10 cellular contexts compared by ENCODE assay signal in genomic region chr19:39825093-39825463, GRCh38. TPM values are rescaled to one million over a fixed set of nuclear protein-coding genes. Genes with fewer than 3 reads are reported as not detected.
A peak's percentile ranks its signal among the peaks of the same experiment; 100 is the strongest.
DNase-seq lines count a peak whose midpoint lies in the region; ATAC-seq, FAIRE-seq and TF ChIP-seq lines count a peak whose summit lies in the region.
"Had no signal": no experiment of that assay in that cellular context is flagged by ENCODE, and none has a peak within 500 bp of the region (broad histone marks: within the 10 kb centered on the region; RNA-seq: fewer than 3 reads in every experiment).

No MANE protein-coding gene starts in this region.

- intact Hi-C loops in breast epithelium (cut with DNase I; ENCODE audit: low total_unique reads) = no loop called here
- intact Hi-C loops in MCF 10A (cut with micrococcal nuclease) = no loop called here
- intact Hi-C loops in endothelial cell of umbilical vein (cut with micrococcal nuclease) = no loop called here
- intact Hi-C loops in naive thymus-derived CD4-positive, alpha-beta T cell (cut with micrococcal nuclease) = loop anchor here (2.0 kb wide), 2 partner anchors 172 to 366 kb away; partner anchors contain the start of genes MAP3K10 (in 2 of the 2) and ZNF546 (in 2 of the 2)
- intact Hi-C loops in uterus (cut with DNase I; ENCODE audit: low total_unique reads) = no loop called here

- H4K20me1 ChIP-seq in endothelial cell of umbilical vein (replicated peaks; ENCODE audit: control insufficient read depth, extremely low read depth, insufficient read depth, low read length) = no peaks in the 10 kb centered on the region

- peak overlapping the region; percentile 77 to 78 for H3K27ac ChIP-seq in breast epithelium
- no peak overlapping the region for H3K27ac ChIP-seq in endothelial cell of umbilical vein (ENCODE audit: insufficient read depth, low read depth, low read length)
- peak overlapping the region; percentile 72 for H3K27ac ChIP-seq in naive thymus-derived CD4-positive, alpha-beta T cell (ENCODE audit: low read depth, low read length)
- H3K27ac ChIP-seq in uterus = peak overlapping the region; percentile 36 to 78

- dilution Hi-C loops in endothelial cell of umbilical vein (cut with MboI; ENCODE audit: extremely low pct_ligation_motif_present, low sequenced_read_pairs) = no loop called here

- H3K27me3 ChIP-seq in breast epithelium (no peaks in the 10 kb centered on the region), endothelial cell of umbilical vein (ENCODE audit: control insufficient read depth in 2 of 2, insufficient read depth in 2 of 2, low read length in 2 of 2) (no peaks in the 10 kb centered on the region), uterus (no peaks in the 10 kb centered on the region)
- H3K27me3 ChIP-seq in naive thymus-derived CD4-positive, alpha-beta T cell (ENCODE audit: control insufficient read depth in 2 of 2, insufficient read depth in 2 of 2, low read length in 2 of 2) = no peaks in the 10 kb centered on the region

- no peaks in the 10 kb centered on the region for H3K4me1 Mint-ChIP-seq in MCF 10A (ENCODE audit: insufficient read depth, unreplicated experiment)
- H3K4me1 Mint-ChIP-seq in naive thymus-derived CD4-positive, alpha-beta T cell = peaks cover 0 to 16% (median 4%) of the 10 kb centered on the region in 7 donors
- H3K4me1 Mint-ChIP-seq: mesothelial cell of epicardium had no signal

- H3K36me3 ChIP-seq in breast epithelium = no peaks in the 10 kb centered on the region
- peaks cover 4 to 27% of the 10 kb centered on the region in 2 experiments for H3K36me3 ChIP-seq in endothelial cell of umbilical vein (ENCODE audit: control insufficient read depth in 2 of 2, extremely low read depth in 1 of 2, insufficient read depth in 2 of 2, low read length in 2 of 2)
- peaks cover 0 to 33% (median 6%) of the 10 kb centered on the region in 3 experiments for H3K36me3 ChIP-seq in naive thymus-derived CD4-positive, alpha-beta T cell (ENCODE audit: control insufficient read depth in 2 of 3, insufficient read depth in 3 of 3, low read length in 3 of 3)
- H3K36me3 ChIP-seq in uterus = no peaks in the 10 kb centered on the region

- TF ChIP-seq CTCF in breast epithelium (IDR thresholded peaks at IDR 0.05) = no peak
- no peak for TF ChIP-seq CTCF in MCF 10A (IDR thresholded peaks at IDR 0.05; ENCODE audit: unreplicated experiment)
- TF ChIP-seq CTCF in endothelial cell of umbilical vein (IDR thresholded peaks at IDR 0.05; ENCODE audit: extremely low read depth in 1 of 2, insufficient read depth in 1 of 2, low read depth in 1 of 2, low read length in 2 of 2) = no peak
- TF ChIP-seq CTCF in uterus (IDR thresholded peaks at IDR 0.05) = no peak

- FAIRE-seq in endothelial cell of umbilical vein (lab: Jason Lieb, UNC) (no peak), RCC 7860 (lab: Jason Lieb, UNC) (no peak)

- H3K27me3 Mint-ChIP-seq in MCF 10A (ENCODE audit: insufficient read depth, unreplicated experiment) = no peaks in the 10 kb centered on the region
- H3K27me3 Mint-ChIP-seq in naive thymus-derived CD4-positive, alpha-beta T cell = no peaks in the 10 kb centered on the region

- ATAC-seq in naive thymus-derived CD4-positive, alpha-beta T cell = no peak
- ATAC-seq in HG02973 (IDR thresholded peaks at IDR 0.05; ENCODE audit: unreplicated experiment) = no peak

- H3K9me1 ChIP-seq in endothelial cell of umbilical vein (replicated peaks; ENCODE audit: control insufficient read depth, extremely low read depth, insufficient read depth, low read length) = no peaks in the 10 kb centered on the region

- H3K27ac Mint-ChIP-seq in MCF 10A (ENCODE audit: low read depth, unreplicated experiment) = no peak overlapping the region
- H3K27ac Mint-ChIP-seq in naive thymus-derived CD4-positive, alpha-beta T cell = no peak overlapping the region
- H3K27ac Mint-ChIP-seq: activated CD8-positive, alpha-beta T cell treated with anti-CD3 and anti-CD28 coated beads, Interleukin-2, amount 10 ng/mL, durations not matched to agents 7 days and 5 days; mesothelial cell of epicardium had no signal

- no peak for DNase-seq in breast epithelium (ENCODE audit: low spot score in 2 of 2)
- DNase-seq in MCF 10A (ENCODE audit: unreplicated experiment) = no peak
- no peak for DNase-seq in endothelial cell of umbilical vein (ENCODE audit: low read depth, low spot score)
- DNase-seq in naive thymus-derived CD4-positive, alpha-beta T cell = no peak
- no peak for DNase-seq in uterus
- no peak for DNase-seq in UCSD-AML1 (lab: John Stamatoyannopoulos, UW; ENCODE audit: unreplicated experiment)
- no peak for DNase-seq in RCC 7860 (ENCODE audit: low spot score)

- no peak overlapping the region for H3K4me3 Mint-ChIP-seq in MCF 10A (ENCODE audit: unreplicated experiment)
- H3K4me3 Mint-ChIP-seq in naive thymus-derived CD4-positive, alpha-beta T cell = no peak overlapping the region
- H3K4me3 Mint-ChIP-seq: activated CD8-positive, alpha-beta T cell treated with anti-CD3 and anti-CD28 coated beads, Interleukin-2, amount 10 ng/mL, durations not matched to agents 7 days and 5 days; mesothelial cell of epicardium had no signal

- H3K9ac ChIP-seq in endothelial cell of umbilical vein (replicated peaks; ENCODE audit: extremely low read depth, insufficient read depth, low read length) = no peak overlapping the region

- H3K4me1 ChIP-seq in breast epithelium (no peaks in the 10 kb centered on the region), endothelial cell of umbilical vein (ENCODE audit: control insufficient read depth, extremely low read depth, insufficient read depth, low read length) (peaks cover 11% of the 10 kb centered on the region), uterus (no peaks in the 10 kb centered on the region)
- H3K4me1 ChIP-seq in naive thymus-derived CD4-positive, alpha-beta T cell (ENCODE audit: control insufficient read depth in 2 of 2, insufficient read depth in 2 of 2, low read length in 2 of 2) = peaks cover 14 to 19% of the 10 kb centered on the region in 2 donors

- no peaks in the 10 kb centered on the region for H3K79me2 ChIP-seq in endothelial cell of umbilical vein (ENCODE audit: control insufficient read depth, insufficient read depth, low read length)

- H3K9me3 Mint-ChIP-seq in MCF 10A (ENCODE audit: unreplicated experiment) = no peaks in the 10 kb centered on the region
- no peaks in the 10 kb centered on the region for H3K9me3 Mint-ChIP-seq in naive thymus-derived CD4-positive, alpha-beta T cell
- H3K9me3 Mint-ChIP-seq: mesothelial cell of epicardium had no signal

- TF ChIP-seq POLR2A in breast epithelium (IDR thresholded peaks at IDR 0.05) (no peak), endothelial cell of umbilical vein (IDR thresholded peaks at IDR 0.05; ENCODE audit: low read depth, low read length) (no peak), uterus (IDR thresholded peaks at IDR 0.05) (no peak)

- BruUV-seq in MCF 10A (replicated peaks; lab: Mats Ljungman, UMichigan) = no TSS peak
- BruUV-seq in endothelial cell of umbilical vein (replicated peaks; lab: Mats Ljungman, UMichigan) = no TSS peak

- POLR2A ChIA-PET in MCF 10A (lab: Yijun Ruan, JAX) (interaction anchor here (1.0 kb wide), 1 partner anchor 9 kb away, joined by 3 read pairs; the partner anchor contains the start of gene DYRK1B), endothelial cell of umbilical vein (lab: Charles Lee) (interaction anchor here (1.4 kb wide), 1 partner anchor 9 kb away, joined by 6 read pairs; the partner anchor contains the start of gene DYRK1B)
- POLR2A ChIA-PET in naive thymus-derived CD4-positive, alpha-beta T cell (lab: Charles Lee) = interaction anchor here (1.4 to 2.7 kb wide), 3 partner anchors 8 to 145 kb away, joined by 4 to 23 read pairs (median 4); partner anchors contain the start of genes DYRK1B, FBL and PSMC4

- H3K4me2 ChIP-seq in endothelial cell of umbilical vein (ENCODE audit: insufficient read depth, low read length) = peak overlapping the region; percentile 23

- H3K4me3 ChIP-seq in breast epithelium (peak overlapping the region in 1 of 3 donors; percentile 75), endothelial cell of umbilical vein (replicated peaks in 1 of 3; ENCODE audit: insufficient read depth in 1 of 3, low read depth in 1 of 3, low read length in 3 of 3) (no peak overlapping the region), uterus (peak overlapping the region in 1 of 2 donors; percentile 62)
- H3K4me3 ChIP-seq in naive thymus-derived CD4-positive, alpha-beta T cell (ENCODE audit: low read length) = peak overlapping the region; percentile 85

- H3K9me3 ChIP-seq in breast epithelium (no peaks in the 10 kb centered on the region), endothelial cell of umbilical vein (replicated peaks; ENCODE audit: control insufficient read depth, insufficient read depth, low read length) (no peaks in the 10 kb centered on the region), uterus (no peaks in the 10 kb centered on the region)
- H3K9me3 ChIP-seq in naive thymus-derived CD4-positive, alpha-beta T cell (ENCODE audit: control insufficient read depth in 2 of 3, low read length in 3 of 3) = no peaks in the 10 kb centered on the region

- H3K36me3 Mint-ChIP-seq in MCF 10A (ENCODE audit: insufficient read depth, unreplicated experiment) = peaks cover 40% of the 10 kb centered on the region
- H3K36me3 Mint-ChIP-seq in naive thymus-derived CD4-positive, alpha-beta T cell = peaks cover 0 to 26% (median 14%) of the 10 kb centered on the region in 5 donors

- peak overlapping the region; percentile 54 for H2AFZ ChIP-seq in endothelial cell of umbilical vein (ENCODE audit: low read depth, low read length)

- CTCF ChIA-PET in MCF 10A (lab: Yijun Ruan, JAX) (interaction anchor here (0.6 kb wide), 1 partner anchor 285 kb away, joined by 4 read pairs; no protein-coding TSS in a partner anchor), endothelial cell of umbilical vein (lab: Charles Lee) (interaction anchor here (1.0 kb wide), 1 partner anchor 9 kb away, joined by 3 read pairs; the partner anchor contains the start of gene DYRK1B)
- CTCF ChIA-PET in naive thymus-derived CD4-positive, alpha-beta T cell (lab: Charles Lee) = interaction anchor here (1.9 kb wide), 1 partner anchor 18 kb away, joined by 11 read pairs; no protein-coding TSS in a partner anchor

RNA-seq across cellular contexts. Expression of gene DYRK1B, which starts 8.9 kb away (rescaled TPM):
- total RNA-seq in breast epithelium = 10 to 100 TPM in 1 of 3 donors, 1 to 10 TPM in 2; 6.2 to 12.1 (median 7.0) TPM
- total RNA-seq in MCF 10A (2022) = 11.8 and 14.3 TPM in 2 replicates
- total RNA-seq in endothelial cell of umbilical vein = 26.8 and 30.8 TPM in 2 replicates
- 17.7 and 19.0 TPM in 2 replicates for polyA plus RNA-seq in endothelial cell of umbilical vein
- 11.3 and 15.3 TPM in 2 replicates for polyA plus RNA-seq in endothelial cell of umbilical vein (2011; cell fraction: cytosol; rRNA removed)
- polyA plus RNA-seq in endothelial cell of umbilical vein (2011; cell fraction: nucleus; rRNA removed) = 25.0 and 37.0 TPM in 2 replicates
- polyA plus RNA-seq in endothelial cell of umbilical vein (2012) = 17.8 and 24.6 TPM in 2 replicates
- 21.3 and 26.4 TPM in 2 replicates for polyA minus RNA-seq in endothelial cell of umbilical vein
- 8.2 TPM for polyA minus RNA-seq in endothelial cell of umbilical vein (2011; cell fraction: cytosol; rRNA and poly(A)+ RNA removed)
- 20.1 and 30.0 TPM in 2 replicates for polyA minus RNA-seq in endothelial cell of umbilical vein (2011; cell fraction: nucleus; rRNA and poly(A)+ RNA removed)
- total RNA-seq in naive thymus-derived CD4-positive, alpha-beta T cell = 10 to 100 TPM; 12.3 to 38.9 (median 23.5) TPM
- 1 to 10 TPM; 3.0 to 8.4 TPM for polyA plus RNA-seq in naive thymus-derived CD4-positive, alpha-beta T cell
- 10 to 100 TPM in 2 of 4 donors, 1 to 10 TPM in 2; 1.3 to 15.0 (median 10.1) TPM for total RNA-seq in uterus

RNA-seq across cellular contexts. Expression of gene FBL, which starts 21.1 kb away (rescaled TPM):
- total RNA-seq in breast epithelium (100 to 1,000 TPM; 111 to 217 (median 145) TPM), MCF 10A (2022) (355 and 502 TPM in 2 replicates), endothelial cell of umbilical vein (271 and 277 TPM in 2 replicates), uterus (100 to 1,000 TPM in 3 of 4 donors, 10 to 100 TPM in 1; 71.7 to 327 (median 277) TPM)
- 407 and 473 TPM in 2 replicates for polyA plus RNA-seq in endothelial cell of umbilical vein
- polyA plus RNA-seq in endothelial cell of umbilical vein (2011; cell fraction: cytosol; rRNA removed) = 479 and 595 TPM in 2 replicates
- 179 and 219 TPM in 2 replicates for polyA plus RNA-seq in endothelial cell of umbilical vein (2011; cell fraction: nucleus; rRNA removed)
- 315 and 347 TPM in 2 replicates for polyA plus RNA-seq in endothelial cell of umbilical vein (2012)
- polyA minus RNA-seq in endothelial cell of umbilical vein = 390 and 441 TPM in 2 replicates
- polyA minus RNA-seq in endothelial cell of umbilical vein (2011; cell fraction: cytosol; rRNA and poly(A)+ RNA removed) = 218 TPM
- 32.2 and 33.4 TPM in 2 replicates for polyA minus RNA-seq in endothelial cell of umbilical vein (2011; cell fraction: nucleus; rRNA and poly(A)+ RNA removed)
- total RNA-seq in naive thymus-derived CD4-positive, alpha-beta T cell = 100 to 1,000 TPM; 237 to 387 (median 369) TPM
- 100 to 1,000 TPM; 222 to 241 TPM for polyA plus RNA-seq in naive thymus-derived CD4-positive, alpha-beta T cell

RNA-seq across cellular contexts. Expression of gene LEUTX, which starts 46.4 kb away (rescaled TPM):
- total RNA-seq in breast epithelium = not detected
- not detected in 2 replicates for total RNA-seq in MCF 10A (2022)
- not detected in 2 replicates for total RNA-seq in endothelial cell of umbilical vein
- polyA plus RNA-seq in endothelial cell of umbilical vein = not detected in 2 replicates
- polyA plus RNA-seq in endothelial cell of umbilical vein (2011; cell fraction: cytosol; rRNA removed) = not detected in 2 replicates
- polyA plus RNA-seq in endothelial cell of umbilical vein (2011; cell fraction: nucleus; rRNA removed) = not detected in 2 replicates
- polyA plus RNA-seq in endothelial cell of umbilical vein (2012) = not detected in 2 replicates
- polyA minus RNA-seq in endothelial cell of umbilical vein = not detected in 2 replicates
- polyA minus RNA-seq in endothelial cell of umbilical vein (2011; cell fraction: cytosol; rRNA and poly(A)+ RNA removed) = not detected
- polyA minus RNA-seq in endothelial cell of umbilical vein (2011; cell fraction: nucleus; rRNA and poly(A)+ RNA removed) = not detected in 2 replicates
- total RNA-seq in naive thymus-derived CD4-positive, alpha-beta T cell = not detected
- not detected for polyA plus RNA-seq in naive thymus-derived CD4-positive, alpha-beta T cell
- total RNA-seq in uterus = not detected
- total RNA-seq: activated CD8-positive, alpha-beta T cell treated with anti-CD3 and anti-CD28 coated beads, Interleukin-2, amount 10 ng/mL, durations not matched to agents 7 days and 5 days; mesothelial cell of epicardium had no signal

Comparison
In these comparisons a context has a peak if more than half of its experiments do, and no peak if none do; other contexts are left out.
1. intact Hi-C loops: an anchor here in naive thymus-derived CD4-positive, alpha-beta T cell (2.0 kb wide); none called in breast epithelium, MCF 10A, endothelial cell of umbilical vein and uterus.